11 cellular contexts compared by ENCODE assay signal in genomic region chr14:105059035-105059916, GRCh38. TPM values are rescaled to one million over a fixed set of nuclear protein-coding genes. Genes with fewer than 3 reads are reported as not detected.
A peak's percentile ranks its signal among the peaks of the same experiment; 100 is the strongest.
DNase-seq lines count a peak whose midpoint lies in the region; ATAC-seq and TF ChIP-seq lines count a peak whose summit lies in the region.
"Had no signal": no experiment of that assay in that cellular context is flagged by ENCODE, and none has a peak within 500 bp of the region (broad histone marks: within the 10 kb centered on the region; RNA-seq: fewer than 3 reads in every experiment).

No MANE protein-coding gene starts in this region.

- H3K79me2 ChIP-seq in mesendoderm (ENCODE audit: control insufficient read depth, insufficient read depth, low read length) = no peaks in the 10 kb centered on the region
- H3K79me2 ChIP-seq in mammary epithelial cell (ENCODE audit: insufficient read depth, low read length) = no peaks in the 10 kb centered on the region

- H2BK5ac ChIP-seq in mesendoderm (ENCODE audit: low read length) = no peak overlapping the region

- H3K18ac ChIP-seq in mesendoderm (ENCODE audit: low read length) = no peak overlapping the region

- intact Hi-C loops in prostate gland (cut with DNase I) = no loop called here
- intact Hi-C loops in mammary epithelial cell (cut with micrococcal nuclease) = no loop called here

- H3K27me3 Mint-ChIP-seq in activated naive CD8-positive, alpha-beta T cell treated with anti-CD3 and anti-CD28 coated beads, Interleukin-2, amount 10 ng/mL, durations not matched to agents 7 days and 5 days = no peaks in the 10 kb centered on the region
- H3K27me3 Mint-ChIP-seq in nephron progenitor cell (ENCODE audit: low read depth, poor library complexity) = peaks cover 37% of the 10 kb centered on the region

- ATAC-seq in activated naive CD8-positive, alpha-beta T cell treated with anti-CD3 and anti-CD28 coated beads, Interleukin-2, amount 10 ng/mL, durations not matched to agents 7 days and 5 days (ENCODE audit: low read depth) = peak; percentile 31

- no TSS peak for BruUV-seq in mammary epithelial cell (replicated peaks; lab: Mats Ljungman, UMichigan)

- H3K4me1 Mint-ChIP-seq in activated naive CD8-positive, alpha-beta T cell treated with anti-CD3 and anti-CD28 coated beads, Interleukin-2, amount 10 ng/mL, durations not matched to agents 7 days and 5 days = peaks cover 25% of the 10 kb centered on the region
- peaks cover 46% of the 10 kb centered on the region for H3K4me1 Mint-ChIP-seq in nephron progenitor cell

- no peak overlapping the region for H4K5ac ChIP-seq in mesendoderm (ENCODE audit: low read length)

- H3K36me3 Mint-ChIP-seq in activated naive CD8-positive, alpha-beta T cell treated with anti-CD3 and anti-CD28 coated beads, Interleukin-2, amount 10 ng/mL, durations not matched to agents 7 days and 5 days = peaks cover 22% of the 10 kb centered on the region
- H3K36me3 Mint-ChIP-seq in nephron progenitor cell (ENCODE audit: low read depth) = no peaks in the 10 kb centered on the region

- in situ Hi-C loops in mammary epithelial cell (cut with MboI; ENCODE audit: low sequenced_read_pairs in 2 of 2) = no loop called here

- peak overlapping the region; percentile 89 for H3K27ac Mint-ChIP-seq in activated naive CD8-positive, alpha-beta T cell treated with anti-CD3 and anti-CD28 coated beads, Interleukin-2, amount 10 ng/mL, durations not matched to agents 7 days and 5 days
- no peak overlapping the region for H3K27ac Mint-ChIP-seq in nephron progenitor cell

- H4K20me1 ChIP-seq in mammary epithelial cell (ENCODE audit: insufficient read depth, low read length) = no peaks in the 10 kb centered on the region

- peaks cover 6% of the 10 kb centered on the region for H3K27me3 ChIP-seq in mesendoderm (ENCODE audit: insufficient read depth, low read length, poor library complexity)
- H3K27me3 ChIP-seq in prostate gland (replicated peaks; ENCODE audit: insufficient read depth) = no peaks in the 10 kb centered on the region
- peaks cover 2% of the 10 kb centered on the region for H3K27me3 ChIP-seq in mammary epithelial cell (ENCODE audit: insufficient read depth, low read length)

- no peaks in the 10 kb centered on the region for H3K4me1 ChIP-seq in mesendoderm (ENCODE audit: control insufficient read depth, low read depth, low read length)
- H3K4me1 ChIP-seq in prostate gland (replicated peaks) = no peaks in the 10 kb centered on the region
- H3K4me1 ChIP-seq in mammary epithelial cell (ENCODE audit: insufficient read depth, low read length) = no peaks in the 10 kb centered on the region

- TF ChIP-seq POLR2A in NB4 (IDR thresholded peaks at IDR 0.05; ENCODE audit: extremely low read depth, insufficient read length) (no peak), prostate gland (IDR thresholded peaks at IDR 0.05) (no peak)

- peak overlapping the region; percentile 89 for H3K4me3 Mint-ChIP-seq in activated naive CD8-positive, alpha-beta T cell treated with anti-CD3 and anti-CD28 coated beads, Interleukin-2, amount 10 ng/mL, durations not matched to agents 7 days and 5 days
- H3K4me3 Mint-ChIP-seq in nephron progenitor cell = no peak overlapping the region

- no peaks in the 10 kb centered on the region for H3K79me1 ChIP-seq in mesendoderm (ENCODE audit: low read length)

- no peak overlapping the region for H3K4me2 ChIP-seq in mesendoderm (ENCODE audit: low read length)
- no peak overlapping the region for H3K4me2 ChIP-seq in mammary epithelial cell (ENCODE audit: insufficient read depth, low read depth, low read length)

- no peak overlapping the region for H2BK120ac ChIP-seq in mesendoderm (ENCODE audit: low read depth, low read length)

- CTCF ChIA-PET in mammary epithelial cell (lab: Charles Lee; ENCODE audit: low non-redundant PET) = no interaction called here

- TF ChIP-seq CTCF in 22Rv1 (IDR thresholded peaks at IDR 0.05) = 0 out of 2 replicates have a peak, but pooled peaks have one; percentile 5
- no peak for TF ChIP-seq CTCF in NB4 (IDR thresholded peaks at IDR 0.05; ENCODE audit: low read depth, low read length)
- TF ChIP-seq CTCF in prostate gland (IDR thresholded peaks at IDR 0.05) = peak in 1 of 4 experiments; percentile 18
- TF ChIP-seq CTCF in nephron progenitor cell (IDR thresholded peaks at IDR 0.05) = no peak
- TF ChIP-seq CTCF in mammary epithelial cell (conservative IDR thresholded peaks at IDR 0.05 in 1 of 2, IDR thresholded peaks at IDR 0.05 in 1 of 2; ENCODE audit: extremely low read depth in 1 of 2, insufficient read depth in 1 of 2, low read depth in 1 of 2, low read length in 2 of 2) = no peak

- no peak overlapping the region for H3K27ac ChIP-seq in 22Rv1
- no peak overlapping the region for H3K27ac ChIP-seq in mesendoderm (ENCODE audit: low read depth, low read length)
- H3K27ac ChIP-seq in prostate gland = no peak overlapping the region
- H3K27ac ChIP-seq in mammary epithelial cell (ENCODE audit: insufficient read depth, low read depth, low read length) = no peak overlapping the region

- H2AFZ ChIP-seq in mammary epithelial cell (ENCODE audit: low read depth, low read length) = no peak overlapping the region

- no peak overlapping the region for H2BK15ac ChIP-seq in mesendoderm (replicated peaks; ENCODE audit: low read depth)

- H3K9ac ChIP-seq in mesendoderm (ENCODE audit: low read length) (no peak overlapping the region), mammary epithelial cell (ENCODE audit: insufficient read depth, low read length) (no peak overlapping the region)

- H3K9me3 Mint-ChIP-seq in activated naive CD8-positive, alpha-beta T cell treated with anti-CD3 and anti-CD28 coated beads, Interleukin-2, amount 10 ng/mL, durations not matched to agents 7 days and 5 days = no peaks in the 10 kb centered on the region
- H3K9me3 Mint-ChIP-seq in nephron progenitor cell = no peaks in the 10 kb centered on the region

- H3K23ac ChIP-seq in mesendoderm (ENCODE audit: low read length) = no peak overlapping the region

- H3K4me3 ChIP-seq in NB4 (ENCODE audit: low read depth, low read length) = no peak overlapping the region
- no peak overlapping the region for H3K4me3 ChIP-seq in mesendoderm (ENCODE audit: low read length)
- no peak overlapping the region for H3K4me3 ChIP-seq in prostate gland
- H3K4me3 ChIP-seq in mammary epithelial cell (replicated peaks in 1 of 3; ENCODE audit: insufficient read depth in 1 of 3, low read depth in 2 of 3, low read length in 3 of 3) = no peak overlapping the region

- POLR2A ChIA-PET in activated naive CD8-positive, alpha-beta T cell treated with anti-CD3 and anti-CD28 coated beads, Interleukin-2, amount 10 ng/mL, durations not matched to agents 7 days and 5 days (lab: Charles Lee) = interaction anchor here (0.7 to 12.0 kb wide), 5 partner anchors 14 to 242 kb away, joined by 3 to 176 read pairs (median 4); partner anchors contain the start of genes BRF1 and CDCA4

- H2AK5ac ChIP-seq in mesendoderm (ENCODE audit: low read length) = no peak overlapping the region

- no peak overlapping the region for H3K4ac ChIP-seq in mesendoderm (ENCODE audit: low read depth, low read length)

- no peaks in the 10 kb centered on the region for H3K9me3 ChIP-seq in prostate gland
- no peaks in the 10 kb centered on the region for H3K9me3 ChIP-seq in mammary epithelial cell (replicated peaks; ENCODE audit: insufficient read depth, low read length)

- dilution Hi-C loops in mammary epithelial cell (cut with HindIII; ENCODE audit: low sequenced_read_pairs) = loop anchor here (5.0 to 10.0 kb wide), 5 partner anchors 42 to 287 kb away; no protein-coding TSS in a partner anchor

- H4K8ac ChIP-seq in mesendoderm (ENCODE audit: low read depth, low read length) = no peak overlapping the region

- H3K56ac ChIP-seq in mesendoderm (ENCODE audit: low read length) = no peak overlapping the region

- peak; percentile 49 for DNase-seq in NB4 (ENCODE audit: low read depth)
- DNase-seq in activated naive CD8-positive, alpha-beta T cell treated with anti-CD3 and anti-CD28 coated beads, Interleukin-2, amount 10 ng/mL, durations not matched to agents 7 days and 5 days = no peak
- DNase-seq in mesendoderm = peak; percentile 56
- no peak for DNase-seq in prostate gland (ENCODE audit: low spot score)
- no peak for DNase-seq in nephron progenitor cell
- no peak for DNase-seq in OCI-M2 (lab: John Stamatoyannopoulos, UW; ENCODE audit: unreplicated experiment)
- DNase-seq in mammary epithelial cell = no peak
- DNase-seq: DMS153, GOT3, MM.1S had no signal

- WGBS in mesendoderm (ENCODE audit: extremely low coverage, insufficient coverage, low lambda C conversion rate) = no CpG with 5 or more reads among the region's 22 CpGs
- WGBS in prostate gland = 43% methylated on average over 22 of the region's 22 CpGs
- WGBS in mammary epithelial cell (ENCODE audit: low coverage, missing lambda C conversion rate) = 69% methylated on average over 15 of the region's 22 CpGs

- no peaks in the 10 kb centered on the region for H3K36me3 ChIP-seq in mesendoderm (ENCODE audit: control insufficient read depth, insufficient read depth, low read length)
- H3K36me3 ChIP-seq in prostate gland = no peaks in the 10 kb centered on the region
- no peaks in the 10 kb centered on the region for H3K36me3 ChIP-seq in mammary epithelial cell (ENCODE audit: insufficient read depth, low read length)

RNA-seq across cellular contexts. Expression of gene GPR132, which starts 6.0 kb away (rescaled TPM):
- 10 to 100 TPM; 43.5 to 46.6 TPM for total RNA-seq in activated naive CD8-positive, alpha-beta T cell treated with anti-CD3 and anti-CD28 coated beads, Interleukin-2, amount 10 ng/mL, durations not matched to agents 7 days and 5 days
- not detected for polyA plus RNA-seq in mesendoderm (2013, experiment 1 of 2)
- polyA plus RNA-seq in mesendoderm (2013, experiment 2 of 2) = not detected
- total RNA-seq in prostate gland (1 to 10 TPM in 1 of 2 donors, under 1 TPM in 1; 0.68 to 1.4 TPM), mammary epithelial cell (under 1 TPM in 1 of 2 donors, not detected in 1; 0.24 TPM)
- not detected for polyA plus RNA-seq in mammary epithelial cell
- not detected for polyA minus RNA-seq in mammary epithelial cell

RNA-seq across cellular contexts. Expression of gene CDCA4, which starts 38.4 kb away (rescaled TPM):
- 10 to 100 TPM; 51.7 to 53.3 TPM for total RNA-seq in activated naive CD8-positive, alpha-beta T cell treated with anti-CD3 and anti-CD28 coated beads, Interleukin-2, amount 10 ng/mL, durations not matched to agents 7 days and 5 days
- 41.6 TPM for polyA plus RNA-seq in mesendoderm (2013, experiment 1 of 2)
- 41.5 TPM for polyA plus RNA-seq in mesendoderm (2013, experiment 2 of 2)
- total RNA-seq in prostate gland (10 to 100 TPM; 12.3 to 17.6 TPM), mammary epithelial cell (10 to 100 TPM; 38.2 to 61.7 TPM)
- polyA plus RNA-seq in mammary epithelial cell = 53.4 TPM
- 38.9 TPM for polyA minus RNA-seq in mammary epithelial cell

Comparison
In these comparisons a context has a peak if more than half of its experiments do, and no peak if none do; other contexts are left out.
1. DNase-seq: peak in NB4 (single experiment) and mesendoderm (single experiment); none in activated naive CD8-positive, alpha-beta T cell treated with anti-CD3 and anti-CD28 coated beads, Interleukin-2, amount 10 ng/mL, durations not matched to agents 7 days and 5 days (single experiment), prostate gland (single experiment), nephron progenitor cell (single experiment), OCI-M2 (single experiment) and mammary epithelial cell (single experiment).
2. RNA of gene GPR132, which starts 6.0 kb away (total RNA-seq): 43.5 to 46.6 TPM in activated naive CD8-positive, alpha-beta T cell treated with anti-CD3 and anti-CD28 coated beads, Interleukin-2, amount 10 ng/mL, durations not matched to agents 7 days and 5 days; 0.68 to 1.4 TPM in prostate gland and 0.24 TPM in mammary epithelial cell; every median in the first group is over 10 times any median in the second.